In the genomic region with DNA sequence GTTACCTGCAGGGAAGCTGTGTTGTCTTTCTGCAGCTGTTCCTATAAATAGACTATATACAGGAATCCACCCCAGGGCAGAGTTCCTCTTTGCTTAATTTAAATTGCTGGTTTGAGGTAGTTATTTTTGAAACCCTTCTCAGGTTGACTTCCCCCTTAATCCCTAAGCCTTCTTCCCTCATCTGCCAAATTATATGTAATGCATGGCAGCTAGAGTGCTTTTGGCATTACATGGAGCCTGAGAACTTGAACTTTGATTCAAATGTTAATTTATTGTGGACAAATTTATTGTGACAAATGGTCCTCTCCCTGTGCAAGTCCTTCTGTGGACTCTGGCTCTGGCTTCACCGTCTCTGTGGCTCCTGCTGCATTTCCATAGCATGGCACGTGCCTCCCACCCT, we compare ENCODE assay signal across 16 cellular contexts. TPM values are rescaled to one million over a fixed set of nuclear protein-coding genes. Genes with fewer than 3 reads are reported as not detected.
DNase-seq lines count a peak whose midpoint lies in the region; ATAC-seq lines count a peak whose summit lies in the region.
"Had no signal": no experiment of that assay in that cellular context is flagged by ENCODE, and none has a peak within 500 bp of the region (broad histone marks: within the 10 kb centered on the region; RNA-seq: fewer than 3 reads in every experiment).

No MANE protein-coding gene starts in this region.

- H3K4me3 Mint-ChIP-seq in stimulated activated memory B cell treated with anti-CD40 and anti-IgM and Interleukin-4, amounts not matched to agents 10 μg/mL and 1 μg/mL and 100 μg/mL, for 72 hours, result peak overlapping the region; percentile 68
- H3K4me3 Mint-ChIP-seq in activated CD8-positive, alpha-beta memory T cell treated with anti-CD3 and anti-CD28 coated beads, Interleukin-2, amount 10 ng/mL, durations not matched to agents 7 days and 5 days, result no peak overlapping the region
- H3K4me3 Mint-ChIP-seq: activated CD4-positive, alpha-beta T cell treated with anti-CD3 and anti-CD28 coated beads for 36 hours; central memory CD8-positive, alpha-beta T cell; stimulated activated effector memory CD8-positive, alpha-beta T cell treated with anti-CD3 and anti-CD28 coated beads, Interleukin-12 subunit alpha, Interleukin-12 subunit beta, amount 100 ng/mL, for 72 hours; T-helper 2 cell treated with Interferon-gamma antibody and Interleukin-4, amounts not matched to agents 5 μg/mL and 100 μg/mL, for 36 hours had no signal

- H3K36me3 Mint-ChIP-seq in stimulated activated memory B cell treated with anti-CD40 and anti-IgM and Interleukin-4, amounts not matched to agents 10 μg/mL and 1 μg/mL and 100 μg/mL, for 72 hours, result no peaks in the 10 kb centered on the region
- H3K36me3 Mint-ChIP-seq in activated CD8-positive, alpha-beta memory T cell treated with anti-CD3 and anti-CD28 coated beads, Interleukin-2, amount 10 ng/mL, durations not matched to agents 7 days and 5 days, result peaks cover 3% of the 10 kb centered on the region
- H3K36me3 Mint-ChIP-seq: stimulated activated effector memory CD8-positive, alpha-beta T cell treated with anti-CD3 and anti-CD28 coated beads, Interleukin-12 subunit alpha, Interleukin-12 subunit beta, amount 100 ng/mL, for 72 hours had no signal

- H3K27me3 Mint-ChIP-seq in stimulated activated memory B cell treated with anti-CD40 and anti-IgM and Interleukin-4, amounts not matched to agents 10 μg/mL and 1 μg/mL and 100 μg/mL, for 72 hours, result no peaks in the 10 kb centered on the region
- peaks cover 17% of the 10 kb centered on the region for H3K27me3 Mint-ChIP-seq in activated CD8-positive, alpha-beta memory T cell treated with anti-CD3 and anti-CD28 coated beads, Interleukin-2, amount 10 ng/mL, durations not matched to agents 7 days and 5 days

- CTCF ChIA-PET in activated CD8-positive, alpha-beta memory T cell treated with anti-CD3 and anti-CD28 coated beads, Interleukin-2, amount 10 ng/mL, durations not matched to agents 7 days and 5 days (lab: Charles Lee), result no interaction called here

- H3K4me3 ChIP-seq in effector memory CD4-positive, alpha-beta T cell (ENCODE audit: insufficient read depth, low read depth, low read length, poor library complexity, severe bottlenecking), result no peak overlapping the region

- no peaks in the 10 kb centered on the region for H3K4me1 ChIP-seq in effector memory CD4-positive, alpha-beta T cell (ENCODE audit: control insufficient read depth, insufficient read depth, low read length, poor library complexity, severe bottlenecking)

- no peak overlapping the region for H3K27ac ChIP-seq in effector memory CD4-positive, alpha-beta T cell (ENCODE audit: insufficient read depth, low read length, poor library complexity, severe bottlenecking)

- H3K36me3 ChIP-seq in effector memory CD4-positive, alpha-beta T cell (ENCODE audit: control insufficient read depth, insufficient read depth, low read length), result no peaks in the 10 kb centered on the region

- peaks cover 59% of the 10 kb centered on the region for H3K4me1 Mint-ChIP-seq in stimulated activated memory B cell treated with anti-CD40 and anti-IgM and Interleukin-4, amounts not matched to agents 10 μg/mL and 1 μg/mL and 100 μg/mL, for 72 hours
- no peaks in the 10 kb centered on the region for H3K4me1 Mint-ChIP-seq in activated CD8-positive, alpha-beta memory T cell treated with anti-CD3 and anti-CD28 coated beads, Interleukin-2, amount 10 ng/mL, durations not matched to agents 7 days and 5 days
- H3K4me1 Mint-ChIP-seq: activated CD4-positive, alpha-beta T cell treated with anti-CD3 and anti-CD28 coated beads for 36 hours; central memory CD8-positive, alpha-beta T cell; stimulated activated effector memory CD8-positive, alpha-beta T cell treated with anti-CD3 and anti-CD28 coated beads, Interleukin-12 subunit alpha, Interleukin-12 subunit beta, amount 100 ng/mL, for 72 hours had no signal

- H3K9me3 Mint-ChIP-seq in stimulated activated memory B cell treated with anti-CD40 and anti-IgM and Interleukin-4, amounts not matched to agents 10 μg/mL and 1 μg/mL and 100 μg/mL, for 72 hours, result no peaks in the 10 kb centered on the region
- H3K9me3 Mint-ChIP-seq in activated CD8-positive, alpha-beta memory T cell treated with anti-CD3 and anti-CD28 coated beads, Interleukin-2, amount 10 ng/mL, durations not matched to agents 7 days and 5 days (ENCODE audit: low read depth), result no peaks in the 10 kb centered on the region
- H3K9me3 Mint-ChIP-seq: central memory CD8-positive, alpha-beta T cell; stimulated activated effector memory CD8-positive, alpha-beta T cell treated with anti-CD3 and anti-CD28 coated beads, Interleukin-12 subunit alpha, Interleukin-12 subunit beta, amount 100 ng/mL, for 72 hours; T-helper 2 cell treated with Interferon-gamma antibody and Interleukin-4, amounts not matched to agents 5 μg/mL and 100 μg/mL, for 36 hours had no signal

- ATAC-seq in stimulated activated memory B cell treated with anti-CD40 and anti-IgM and Interleukin-4, amounts not matched to agents 10 μg/mL and 1 μg/mL and 100 μg/mL, for 72 hours, result peak; percentile 75
- no peak for ATAC-seq in activated CD8-positive, alpha-beta memory T cell treated with anti-CD3 and anti-CD28 coated beads, Interleukin-2, amount 10 ng/mL, durations not matched to agents 7 days and 5 days
- no peak for ATAC-seq in HG03280 (IDR thresholded peaks at IDR 0.05; ENCODE audit: unreplicated experiment)
- ATAC-seq: activated CD4-positive, alpha-beta T cell treated with anti-CD3 and anti-CD28 coated beads for 36 hours; stimulated activated effector memory CD8-positive, alpha-beta T cell treated with anti-CD3 and anti-CD28 coated beads, Interleukin-12 subunit alpha, Interleukin-12 subunit beta, amount 100 ng/mL, for 72 hours had no signal

- no peaks in the 10 kb centered on the region for H3K9me3 ChIP-seq in effector memory CD4-positive, alpha-beta T cell (ENCODE audit: control insufficient read depth, low read length)

- peak; percentile 13 for DNase-seq in SIG-M5 treated with dmso at 0.1 percent for 504 hours (lab: John Stamatoyannopoulos, UW; ENCODE audit: unreplicated experiment)
- DNase-seq in SIG-M5 (lab: John Stamatoyannopoulos, UW), result no peak
- peak; percentile 5 for DNase-seq in KG1 (lab: John Stamatoyannopoulos, UW)
- peak; percentile 38 for DNase-seq in RPMI8226
- no peak for DNase-seq in activated CD8-positive, alpha-beta memory T cell treated with anti-CD3 and anti-CD28 coated beads, Interleukin-2, amount 10 ng/mL, durations not matched to agents 7 days and 5 days
- DNase-seq in effector memory CD4-positive, alpha-beta T cell, result no peak
- DNase-seq: activated CD4-positive, alpha-beta T cell treated with anti-CD3 and anti-CD28 coated beads for 36 hours; activated T-cell treated with anti-CD3 and anti-CD28 coated beads, Interleukin-2, amount 50 U/mL, for 1 hour; midbrain; NCI-H226; nucleus accumbens had no signal

- peak overlapping the region; percentile 70 for H3K27ac Mint-ChIP-seq in stimulated activated memory B cell treated with anti-CD40 and anti-IgM and Interleukin-4, amounts not matched to agents 10 μg/mL and 1 μg/mL and 100 μg/mL, for 72 hours
- H3K27ac Mint-ChIP-seq in activated CD8-positive, alpha-beta memory T cell treated with anti-CD3 and anti-CD28 coated beads, Interleukin-2, amount 10 ng/mL, durations not matched to agents 7 days and 5 days, result no peak overlapping the region
- H3K27ac Mint-ChIP-seq: activated CD4-positive, alpha-beta T cell treated with anti-CD3 and anti-CD28 coated beads for 36 hours; stimulated activated effector memory CD8-positive, alpha-beta T cell treated with anti-CD3 and anti-CD28 coated beads, Interleukin-12 subunit alpha, Interleukin-12 subunit beta, amount 100 ng/mL, for 72 hours; T-helper 2 cell treated with Interferon-gamma antibody and Interleukin-4, amounts not matched to agents 5 μg/mL and 100 μg/mL, for 36 hours had no signal

- no peaks in the 10 kb centered on the region for H3K27me3 ChIP-seq in effector memory CD4-positive, alpha-beta T cell (replicated peaks; ENCODE audit: control insufficient read depth, insufficient read depth, low read length, poor library complexity, severe bottlenecking)

RNA-seq across cellular contexts. Expression of a gene that starts 29.2 kb away (rescaled TPM):
- total RNA-seq in activated CD8-positive, alpha-beta memory T cell treated with anti-CD3 and anti-CD28 coated beads, Interleukin-2, amount 10 ng/mL, durations not matched to agents 7 days and 5 days, result 1 to 10 TPM; 1.6 to 4.3 TPM

Comparison
In these comparisons a context has a peak if more than half of its experiments do, and no peak if none do; other contexts are left out.
1. DNase-seq: peak in SIG-M5 treated with dmso at 0.1 percent for 504 hours (single experiment), KG1 (single experiment) and RPMI8226 (single experiment); none in SIG-M5 (single experiment), activated CD8-positive, alpha-beta memory T cell treated with anti-CD3 and anti-CD28 coated beads, Interleukin-2, amount 10 ng/mL, durations not matched to agents 7 days and 5 days (single experiment) and effector memory CD4-positive, alpha-beta T cell (0 of 3).